36 cellular contexts compared by ENCODE assay signal in genomic region chr18:26970637-26971036, GRCh38.
"Had no signal": no experiment of that assay in that cellular context is flagged by ENCODE, and none has a peak within 500 bp of the region (broad histone marks: within the 10 kb centered on the region; RNA-seq: fewer than 3 reads in every experiment).

No MANE protein-coding gene starts in this region.

- DNase-seq: activated B cell treated with CpG ODN at 0.5 μM for 24 hours; activated CD4-positive, alpha-beta memory T cell treated with anti-CD3 and anti-CD28 coated beads for 36 hours; activated CD4-positive, alpha-beta T cell treated with anti-CD3 and anti-CD28 coated beads for 4 hours; activated CD4-positive, alpha-beta T cell treated with anti-CD3 and anti-CD28 coated beads, Interleukin-2, amount 10 ng/mL, durations not matched to agents 24 days and 14 days; activated CD4-positive, alpha-beta T cell treated with anti-CD3 and anti-CD28 coated beads, Interleukin-2, amount 50 U/mL, for 1 hour; activated CD4-positive, alpha-beta T cell treated with anti-CD3 and anti-CD28 coated beads, Interleukin-2, amount 50 U/mL, for 4 hours; activated CD4-positive, CD25-positive, alpha-beta regulatory T cell treated with anti-CD3 and anti-CD28 coated beads, Interleukin-2, amount 50 U/mL, for 72 hours; activated CD8-positive, alpha-beta memory T cell treated with anti-CD3 and anti-CD28 coated beads, Interleukin-2, amount 50 U/mL, for 4 hours; activated CD8-positive, alpha-beta T cell treated with anti-CD3 and anti-CD28 coated beads for 36 hours; activated effector memory CD4-positive, alpha-beta T cell treated with anti-CD3 and anti-CD28 coated beads, Interleukin-2, amount 50 U/mL, for 16 hours; activated gamma-delta T cell treated with Interleukin-2 at 50 U/mL for 16 hours; activated naive CD4-positive, alpha-beta T cell; activated naive CD4-positive, alpha-beta T cell treated with anti-CD3 and anti-CD28 coated beads for 36 hours; activated naive CD4-positive, alpha-beta T cell treated with anti-CD3 and anti-CD28 coated beads, Interleukin-2, amount 50 U/mL, for 16 hours; activated naive CD8-positive, alpha-beta T cell treated with anti-CD3 and anti-CD28 coated beads for 36 hours; activated T-cell treated with anti-CD3 and anti-CD28 coated beads for 4 hours; activated T-cell treated with anti-CD3 and anti-CD28 coated beads, Interleukin-2, amount 50 U/mL, for 1 hour; activated T-cell treated with anti-CD3 and anti-CD28 coated beads, Interleukin-2, amount 50 U/mL, for 4 hours; activated T-cell treated with anti-CD3 and anti-CD28 coated beads, Interleukin-2, amount 50 U/mL, for 72 hours; adrenal gland; amniotic stem cell; aorta; body of pancreas; brain microvascular endothelial cell; caudate nucleus; T-helper 1 cell; T-helper 2 cell; T-helper 9 cell had no signal

- H3K36me3 Mint-ChIP-seq: activated CD4-positive, alpha-beta memory T cell treated with anti-CD3 and anti-CD28 coated beads for 36 hours; activated naive CD8-positive, alpha-beta T cell treated with anti-CD3 and anti-CD28 coated beads for 36 hours had no signal

- H3K4me3 ChIP-seq: adrenal gland, body of pancreas, cardiac muscle cell had no signal

- H3K36me3 ChIP-seq: adrenal gland, brain microvascular endothelial cell, cardiac muscle cell had no signal

- H3K9me3 Mint-ChIP-seq: activated B cell treated with CpG ODN at 0.5 μM for 24 hours; activated naive CD8-positive, alpha-beta T cell treated with anti-CD3 and anti-CD28 coated beads for 36 hours; activated T-helper 1 cell treated with anti-CD3 and anti-CD28 coated beads, Interleukin-12 subunit alpha, Interleukin-12 subunit beta, Interleukin-2, Interleukin-4 antibody, amounts not matched to agents 30 ng/mL and 10 ng/mL and 1 ng/mL, durations not matched to agents 14 hours and 24 hours and 36 hours had no signal

- ATAC-seq: activated CD8-positive, alpha-beta T cell treated with anti-CD3 and anti-CD28 coated beads for 36 hours; activated naive CD4-positive, alpha-beta T cell treated with anti-CD3 and anti-CD28 coated beads, Interleukin-2, amount 50 U/mL, for 72 hours; activated T-cell treated with anti-CD3 and anti-CD28 coated beads, Interleukin-2, amount 50 U/mL, for 4 hours; activated T-cell treated with anti-CD3 and anti-CD28 coated beads, Interleukin-2, amount 50 U/mL, for 72 hours; activated T-helper 17 cell treated with anti-CD3 and anti-CD28 coated beads, Interleukin-2, amount 50 U/mL, for 72 hours; body of pancreas had no signal

- H3K9me3 ChIP-seq: adrenal gland, body of pancreas had no signal

- H3K4me1 ChIP-seq: adrenal gland, body of pancreas had no signal

- H3K27me3 Mint-ChIP-seq: activated B cell treated with CpG ODN at 0.5 μM for 24 hours; activated CD4-positive, alpha-beta memory T cell treated with anti-CD3 and anti-CD28 coated beads for 36 hours; activated CD4-positive, alpha-beta T cell treated with anti-CD3 and anti-CD28 coated beads, Interleukin-2, amount 10 ng/mL, durations not matched to agents 24 days and 14 days; activated CD8-positive, alpha-beta T cell treated with anti-CD3 and anti-CD28 coated beads for 36 hours; activated naive CD8-positive, alpha-beta T cell treated with anti-CD3 and anti-CD28 coated beads for 36 hours; activated T-helper 17 cell treated with anti-CD3 and anti-CD28 coated beads, Interleukin-2, amount 50 U/mL, for 72 hours; central memory CD8-positive, alpha-beta T cell had no signal

- H3K4me1 Mint-ChIP-seq: activated B cell treated with CpG ODN at 0.5 μM for 24 hours; activated CD4-positive, alpha-beta T cell treated with anti-CD3 and anti-CD28 coated beads, Interleukin-2, amount 10 ng/mL, durations not matched to agents 24 days and 14 days; activated naive CD8-positive, alpha-beta T cell treated with anti-CD3 and anti-CD28 coated beads for 36 hours; activated T-helper 17 cell treated with anti-CD3 and anti-CD28 coated beads, Interleukin-2, amount 50 U/mL, for 72 hours; central memory CD8-positive, alpha-beta T cell had no signal

- H3K27me3 ChIP-seq: adrenal gland, body of pancreas, brain microvascular endothelial cell, cardiac muscle cell had no signal

- H3K4me3 Mint-ChIP-seq: activated B cell treated with CpG ODN at 0.5 μM for 24 hours; activated CD4-positive, alpha-beta memory T cell treated with anti-CD3 and anti-CD28 coated beads for 36 hours; activated CD4-positive, alpha-beta T cell treated with anti-CD3 and anti-CD28 coated beads, Interleukin-2, amount 10 ng/mL, durations not matched to agents 24 days and 14 days; activated CD8-positive, alpha-beta T cell treated with anti-CD3 and anti-CD28 coated beads for 36 hours; activated naive CD4-positive, alpha-beta T cell treated with anti-CD3 and anti-CD28 coated beads for 36 hours; activated naive CD8-positive, alpha-beta T cell treated with anti-CD3 and anti-CD28 coated beads for 36 hours; activated T-cell treated with anti-CD3 and anti-CD28 coated beads, Interleukin-2, amount 50 U/mL, for 4 hours; activated T-cell treated with anti-CD3 and anti-CD28 coated beads, Interleukin-2, amount 50 U/mL, for 72 hours; activated T-helper 1 cell treated with anti-CD3 and anti-CD28 coated beads, Interleukin-12 subunit alpha, Interleukin-12 subunit beta, Interleukin-2, Interleukin-4 antibody, amounts not matched to agents 30 ng/mL and 10 ng/mL and 1 ng/mL, durations not matched to agents 14 hours and 24 hours and 36 hours; activated T-helper 17 cell treated with anti-CD3 and anti-CD28 coated beads, Interleukin-2, amount 50 U/mL, for 72 hours; central memory CD8-positive, alpha-beta T cell; T-helper 1 cell treated with Interleukin-12 subunit alpha and Interleukin-12 subunit beta and Interleukin-4 antibody, amounts not matched to agents 30 μg/mL and 1 μg/mL, for 36 hours; T-helper 2 cell treated with Interferon-gamma antibody and Interleukin-4, amounts not matched to agents 5 μg/mL and 100 μg/mL, for 36 hours had no signal

- H3K27ac ChIP-seq: adrenal gland, body of pancreas, brain microvascular endothelial cell, cardiac muscle cell, VCaP had no signal

- H3K27ac Mint-ChIP-seq: activated B cell treated with CpG ODN at 0.5 μM for 24 hours; activated CD4-positive, alpha-beta memory T cell treated with anti-CD3 and anti-CD28 coated beads for 36 hours; activated CD4-positive, alpha-beta T cell treated with anti-CD3 and anti-CD28 coated beads, Interleukin-2, amount 10 ng/mL, durations not matched to agents 24 days and 14 days; activated CD8-positive, alpha-beta T cell treated with anti-CD3 and anti-CD28 coated beads for 36 hours; activated naive CD4-positive, alpha-beta T cell treated with anti-CD3 and anti-CD28 coated beads for 36 hours; activated naive CD4-positive, alpha-beta T cell treated with anti-CD3 and anti-CD28 coated beads, Interleukin-2, amount 50 U/mL, for 72 hours; activated naive CD8-positive, alpha-beta T cell treated with anti-CD3 and anti-CD28 coated beads for 36 hours; activated T-cell treated with anti-CD3 and anti-CD28 coated beads, Interleukin-2, amount 50 U/mL, for 72 hours; activated T-helper 1 cell treated with anti-CD3 and anti-CD28 coated beads, Interleukin-12 subunit alpha, Interleukin-12 subunit beta, Interleukin-2, Interleukin-4 antibody, amounts not matched to agents 30 ng/mL and 10 ng/mL and 1 ng/mL, durations not matched to agents 14 hours and 24 hours and 36 hours; activated T-helper 17 cell treated with anti-CD3 and anti-CD28 coated beads, Interleukin-2, amount 50 U/mL, for 72 hours; T-helper 1 cell treated with Interleukin-12 subunit alpha and Interleukin-12 subunit beta and Interleukin-4 antibody, amounts not matched to agents 30 μg/mL and 1 μg/mL, for 36 hours; T-helper 2 cell treated with Interferon-gamma antibody and Interleukin-4, amounts not matched to agents 5 μg/mL and 100 μg/mL, for 36 hours had no signal
